In the genomic region with DNA sequence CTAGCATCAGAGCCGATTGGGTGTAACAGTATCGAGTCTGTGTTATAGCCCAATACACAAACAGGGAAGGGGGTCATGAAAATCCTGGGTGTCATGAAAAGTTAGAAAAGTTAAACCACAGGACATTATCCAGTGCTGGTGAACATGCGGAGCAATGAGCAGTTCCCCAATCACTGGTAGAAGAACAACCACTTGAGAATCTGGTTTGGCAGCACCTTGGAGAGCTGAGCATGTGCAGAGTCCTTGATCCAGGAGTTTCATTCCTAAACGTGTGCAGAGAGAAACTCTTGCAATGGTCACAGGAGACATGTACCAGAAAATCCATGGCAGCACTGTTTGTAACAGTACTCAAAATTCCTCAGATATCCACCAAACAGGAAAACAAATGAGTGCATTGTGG, we compare ENCODE assay signal across 25 cellular contexts.
"Had no signal": no experiment of that assay in that cellular context is flagged by ENCODE, and none has a peak within 500 bp of the region (broad histone marks: within the 10 kb centered on the region; RNA-seq: fewer than 3 reads in every experiment).

No MANE protein-coding gene starts in this region.

- H3K4me3 Mint-ChIP-seq: naive B cell; nephron; stimulated activated effector memory CD8-positive, alpha-beta T cell treated with anti-CD3 and anti-CD28 coated beads, Interleukin-12 subunit alpha, Interleukin-12 subunit beta, amount 100 ng/mL, for 72 hours; stimulated activated naive CD8-positive, alpha-beta T cell treated with anti-CD3 and anti-CD28 coated beads, Interleukin-15, Interleukin-2, amounts not matched to agents 100 ng/mL and 50 ng/mL, for 24 hours had no signal

- H3K27ac Mint-ChIP-seq: naive B cell; nephron; stimulated activated effector memory CD8-positive, alpha-beta T cell treated with anti-CD3 and anti-CD28 coated beads, Interleukin-12 subunit alpha, Interleukin-12 subunit beta, amount 100 ng/mL, for 72 hours; stimulated activated naive CD8-positive, alpha-beta T cell treated with anti-CD3 and anti-CD28 coated beads, Interleukin-15, Interleukin-2, amounts not matched to agents 100 ng/mL and 50 ng/mL, for 24 hours had no signal

- H3K27me3 ChIP-seq: dorsolateral prefrontal cortex, esophagus muscularis mucosa, gastrocnemius medialis, pancreas, right lobe of liver, testis, transverse colon had no signal

- H3K9me3 ChIP-seq: esophagus muscularis mucosa, gastrocnemius medialis, left ventricle myocardium inferior, lower lobe of right lung, pancreas, psoas muscle, right lobe of liver, testis, transverse colon had no signal

- FAIRE-seq: endometrium, pancreas had no signal

- H3K36me3 ChIP-seq: esophagus muscularis mucosa, gastrocnemius medialis, left ventricle myocardium inferior, lower lobe of right lung, pancreas, right lobe of liver, transverse colon had no signal

- H3K9me3 Mint-ChIP-seq: naive B cell; nephron; stimulated activated effector memory CD8-positive, alpha-beta T cell treated with anti-CD3 and anti-CD28 coated beads, Interleukin-12 subunit alpha, Interleukin-12 subunit beta, amount 100 ng/mL, for 72 hours; stimulated activated naive CD8-positive, alpha-beta T cell treated with anti-CD3 and anti-CD28 coated beads, Interleukin-15, Interleukin-2, amounts not matched to agents 100 ng/mL and 50 ng/mL, for 24 hours had no signal

- H3K36me3 Mint-ChIP-seq: naive B cell; stimulated activated effector memory CD8-positive, alpha-beta T cell treated with anti-CD3 and anti-CD28 coated beads, Interleukin-12 subunit alpha, Interleukin-12 subunit beta, amount 100 ng/mL, for 72 hours had no signal

- DNase-seq: cortex of kidney; dorsolateral prefrontal cortex; effector memory CD4-positive, alpha-beta T cell; gastrocnemius medialis; glutamatergic neuron; islet precursor cell; left ventricle myocardium inferior; lower lobe of right lung; mesendoderm; naive B cell; occipital lobe; pancreas; psoas muscle; retina; right lobe of liver; stimulated activated CD4-positive, alpha-beta T cell treated with anti-CD3 and anti-CD28 coated beads, Interleukin-4, amount 100 ng/mL, for 1 hour; stimulated activated CD8-positive, alpha-beta memory T cell treated with anti-CD3 and anti-CD28 coated beads, Interleukin-4, amount 100 ng/mL, for 48 hours; testis; transverse colon had no signal

- H3K27ac ChIP-seq: dorsolateral prefrontal cortex, epithelial cell of prostate, esophagus muscularis mucosa, gastrocnemius medialis, left ventricle myocardium inferior, lower lobe of right lung, pancreas, psoas muscle, right lobe of liver, testis, transverse colon had no signal

- ATAC-seq: gastrocnemius medialis; pancreas; psoas muscle; right lobe of liver; stimulated activated effector memory CD8-positive, alpha-beta T cell treated with anti-CD3 and anti-CD28 coated beads, Interleukin-12 subunit alpha, Interleukin-12 subunit beta, amount 100 ng/mL, for 72 hours had no signal

- H3K27me3 Mint-ChIP-seq: stimulated activated naive CD8-positive, alpha-beta T cell treated with anti-CD3 and anti-CD28 coated beads, Interleukin-15, Interleukin-2, amounts not matched to agents 100 ng/mL and 50 ng/mL, for 24 hours had no signal

- H3K4me3 ChIP-seq: dorsolateral prefrontal cortex, esophagus muscularis mucosa, gastrocnemius medialis, left ventricle myocardium inferior, lower lobe of right lung, pancreas, psoas muscle, right lobe of liver, testis, transverse colon had no signal
